Comparison of ENCODE assay signal across 1 cellular context in the genomic region with DNA sequence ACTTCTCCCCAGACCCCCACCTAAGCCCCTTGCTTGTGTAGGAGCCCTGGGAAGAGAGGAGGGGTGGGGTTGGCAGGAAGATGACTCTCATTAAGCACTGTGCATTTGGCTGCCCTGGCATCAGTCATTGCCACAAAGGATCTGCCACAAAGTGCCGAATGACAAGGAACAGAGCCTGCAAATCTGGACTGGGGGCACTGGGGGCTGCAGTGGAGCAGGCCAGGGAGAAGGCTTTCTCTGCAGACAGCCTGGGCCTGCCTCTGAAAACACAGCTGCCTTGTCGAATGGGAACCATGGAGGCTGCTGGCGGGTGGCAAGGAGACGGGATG.
TF ChIP-seq lines count a peak whose summit lies in the region.

No MANE protein-coding gene starts in this region.

TF ChIP-seq in H1, 55 proteins besides CTCF, POLR2A, EP300 and RAD21 (continued from another document):
- TF ChIP-seq, protein P1, sequence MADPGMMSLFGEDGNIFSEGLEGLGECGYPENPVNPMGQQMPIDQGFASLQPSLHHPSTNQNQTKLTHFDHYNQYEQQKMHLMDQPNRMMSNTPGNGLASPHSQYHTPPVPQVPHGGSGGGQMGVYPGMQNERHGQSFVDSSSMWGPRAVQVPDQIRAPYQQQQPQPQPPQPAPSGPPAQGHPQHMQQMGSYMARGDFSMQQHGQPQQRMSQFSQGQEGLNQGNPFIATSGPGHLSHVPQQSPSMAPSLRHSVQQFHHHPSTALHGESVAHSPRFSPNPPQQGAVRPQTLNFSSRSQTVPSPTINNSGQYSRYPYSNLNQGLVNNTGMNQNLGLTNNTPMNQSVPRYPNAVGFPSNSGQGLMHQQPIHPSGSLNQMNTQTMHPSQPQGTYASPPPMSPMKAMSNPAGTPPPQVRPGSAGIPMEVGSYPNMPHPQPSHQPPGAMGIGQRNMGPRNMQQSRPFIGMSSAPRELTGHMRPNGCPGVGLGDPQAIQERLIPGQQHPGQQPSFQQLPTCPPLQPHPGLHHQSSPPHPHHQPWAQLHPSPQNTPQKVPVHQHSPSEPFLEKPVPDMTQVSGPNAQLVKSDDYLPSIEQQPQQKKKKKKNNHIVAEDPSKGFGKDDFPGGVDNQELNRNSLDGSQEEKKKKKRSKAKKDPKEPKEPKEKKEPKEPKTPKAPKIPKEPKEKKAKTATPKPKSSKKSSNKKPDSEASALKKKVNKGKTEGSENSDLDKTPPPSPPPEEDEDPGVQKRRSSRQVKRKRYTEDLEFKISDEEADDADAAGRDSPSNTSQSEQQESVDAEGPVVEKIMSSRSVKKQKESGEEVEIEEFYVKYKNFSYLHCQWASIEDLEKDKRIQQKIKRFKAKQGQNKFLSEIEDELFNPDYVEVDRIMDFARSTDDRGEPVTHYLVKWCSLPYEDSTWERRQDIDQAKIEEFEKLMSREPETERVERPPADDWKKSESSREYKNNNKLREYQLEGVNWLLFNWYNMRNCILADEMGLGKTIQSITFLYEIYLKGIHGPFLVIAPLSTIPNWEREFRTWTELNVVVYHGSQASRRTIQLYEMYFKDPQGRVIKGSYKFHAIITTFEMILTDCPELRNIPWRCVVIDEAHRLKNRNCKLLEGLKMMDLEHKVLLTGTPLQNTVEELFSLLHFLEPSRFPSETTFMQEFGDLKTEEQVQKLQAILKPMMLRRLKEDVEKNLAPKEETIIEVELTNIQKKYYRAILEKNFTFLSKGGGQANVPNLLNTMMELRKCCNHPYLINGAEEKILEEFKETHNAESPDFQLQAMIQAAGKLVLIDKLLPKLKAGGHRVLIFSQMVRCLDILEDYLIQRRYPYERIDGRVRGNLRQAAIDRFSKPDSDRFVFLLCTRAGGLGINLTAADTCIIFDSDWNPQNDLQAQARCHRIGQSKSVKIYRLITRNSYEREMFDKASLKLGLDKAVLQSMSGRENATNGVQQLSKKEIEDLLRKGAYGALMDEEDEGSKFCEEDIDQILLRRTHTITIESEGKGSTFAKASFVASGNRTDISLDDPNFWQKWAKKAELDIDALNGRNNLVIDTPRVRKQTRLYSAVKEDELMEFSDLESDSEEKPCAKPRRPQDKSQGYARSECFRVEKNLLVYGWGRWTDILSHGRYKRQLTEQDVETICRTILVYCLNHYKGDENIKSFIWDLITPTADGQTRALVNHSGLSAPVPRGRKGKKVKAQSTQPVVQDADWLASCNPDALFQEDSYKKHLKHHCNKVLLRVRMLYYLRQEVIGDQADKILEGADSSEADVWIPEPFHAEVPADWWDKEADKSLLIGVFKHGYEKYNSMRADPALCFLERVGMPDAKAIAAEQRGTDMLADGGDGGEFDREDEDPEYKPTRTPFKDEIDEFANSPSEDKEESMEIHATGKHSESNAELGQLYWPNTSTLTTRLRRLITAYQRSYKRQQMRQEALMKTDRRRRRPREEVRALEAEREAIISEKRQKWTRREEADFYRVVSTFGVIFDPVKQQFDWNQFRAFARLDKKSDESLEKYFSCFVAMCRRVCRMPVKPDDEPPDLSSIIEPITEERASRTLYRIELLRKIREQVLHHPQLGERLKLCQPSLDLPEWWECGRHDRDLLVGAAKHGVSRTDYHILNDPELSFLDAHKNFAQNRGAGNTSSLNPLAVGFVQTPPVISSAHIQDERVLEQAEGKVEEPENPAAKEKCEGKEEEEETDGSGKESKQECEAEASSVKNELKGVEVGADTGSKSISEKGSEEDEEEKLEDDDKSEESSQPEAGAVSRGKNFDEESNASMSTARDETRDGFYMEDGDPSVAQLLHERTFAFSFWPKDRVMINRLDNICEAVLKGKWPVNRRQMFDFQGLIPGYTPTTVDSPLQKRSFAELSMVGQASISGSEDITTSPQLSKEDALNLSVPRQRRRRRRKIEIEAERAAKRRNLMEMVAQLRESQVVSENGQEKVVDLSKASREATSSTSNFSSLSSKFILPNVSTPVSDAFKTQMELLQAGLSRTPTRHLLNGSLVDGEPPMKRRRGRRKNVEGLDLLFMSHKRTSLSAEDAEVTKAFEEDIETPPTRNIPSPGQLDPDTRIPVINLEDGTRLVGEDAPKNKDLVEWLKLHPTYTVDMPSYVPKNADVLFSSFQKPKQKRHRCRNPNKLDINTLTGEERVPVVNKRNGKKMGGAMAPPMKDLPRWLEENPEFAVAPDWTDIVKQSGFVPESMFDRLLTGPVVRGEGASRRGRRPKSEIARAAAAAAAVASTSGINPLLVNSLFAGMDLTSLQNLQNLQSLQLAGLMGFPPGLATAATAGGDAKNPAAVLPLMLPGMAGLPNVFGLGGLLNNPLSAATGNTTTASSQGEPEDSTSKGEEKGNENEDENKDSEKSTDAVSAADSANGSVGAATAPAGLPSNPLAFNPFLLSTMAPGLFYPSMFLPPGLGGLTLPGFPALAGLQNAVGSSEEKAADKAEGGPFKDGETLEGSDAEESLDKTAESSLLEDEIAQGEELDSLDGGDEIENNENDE (IDR thresholded peaks at IDR 0.05; ENCODE audit: insufficient replicate concordance, low read length): no peak
- TF ChIP-seq PHF8 (conservative IDR thresholded peaks at IDR 0.05; ENCODE audit: low read depth, low read length) (no peak), TBP (IDR thresholded peaks at IDR 0.05; ENCODE audit: low read depth, low read length) (no peak), TEAD4 (IDR thresholded peaks at IDR 0.05; ENCODE audit: low read depth, low read length) (no peak), KDM4A (IDR thresholded peaks at IDR 0.05; ENCODE audit: low read depth, low read length, severe bottlenecking) (no peak), SIX5 (IDR thresholded peaks at IDR 0.05; ENCODE audit: low read depth, low read length) (no peak), CHD2 (IDR thresholded peaks at IDR 0.05; ENCODE audit: low read length) (no peak), SP1 (IDR thresholded peaks at IDR 0.05; ENCODE audit: low read depth, low read length) (no peak), BCL11A (IDR thresholded peaks at IDR 0.05; ENCODE audit: low read depth in 2 of 2, low read length in 2 of 2) (no peak), YY1 (IDR thresholded peaks at IDR 0.05; ENCODE audit: low read depth, low read length) (no peak), CREB1 (IDR thresholded peaks at IDR 0.05) (no peak), FOSL1 (IDR thresholded peaks at IDR 0.05; ENCODE audit: insufficient read depth, low read depth, low read length) (no peak), CBX5 (IDR thresholded peaks at IDR 0.05; ENCODE audit: low read depth, low read length) (no peak), NRF1 (IDR thresholded peaks at IDR 0.05; ENCODE audit: low read depth, low read length) (no peak), SP4 (IDR thresholded peaks at IDR 0.05; ENCODE audit: low read length) (no peak), TAF1 (IDR thresholded peaks at IDR 0.05; ENCODE audit: low read depth, low read length) (no peak), HDAC6 (IDR thresholded peaks at IDR 0.05; ENCODE audit: low read depth, low read length) (no peak)
